In the genomic region with DNA sequence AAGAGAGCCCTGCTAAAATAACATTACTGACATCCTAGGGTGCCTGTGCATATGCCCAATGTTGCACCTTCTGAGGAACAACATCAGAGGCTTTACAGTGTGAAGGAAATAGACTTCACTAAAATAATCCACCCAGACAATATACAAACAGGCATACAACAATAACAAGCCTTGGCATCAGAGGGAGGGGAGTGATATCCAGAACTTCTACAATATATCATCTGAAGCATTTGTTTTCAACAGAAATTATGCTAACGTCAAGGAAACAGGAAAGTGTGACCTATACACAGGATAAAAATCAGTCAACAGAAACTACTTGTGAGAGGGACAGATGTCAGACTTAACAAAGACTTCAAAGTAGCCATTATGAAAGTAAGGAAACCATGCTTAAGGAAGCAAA, we compare ENCODE assay signal across 19 cellular contexts.
A peak's percentile ranks its signal among the peaks of the same experiment; 100 is the strongest.
DNase-seq lines count a peak whose midpoint lies in the region; TF ChIP-seq lines count a peak whose summit lies in the region.
"Had no signal": no experiment of that assay in that cellular context is flagged by ENCODE, and none has a peak within 500 bp of the region (broad histone marks: within the 10 kb centered on the region; RNA-seq: fewer than 3 reads in every experiment).

No MANE protein-coding gene starts in this region.

- H3K4me3 ChIP-seq in BLaER1: no peak overlapping the region
- no peak overlapping the region for H3K4me3 ChIP-seq in Loucy (ENCODE audit: low read length, poor library complexity, severe bottlenecking)
- H3K4me3 ChIP-seq: BLaER1 treated with 17β-estradiol and CSF1 and Interleukin-3, amounts not matched to agents 10 nM and 100 nM had no signal

- H3K79me2 ChIP-seq in Loucy (ENCODE audit: insufficient read depth, low read length): no peaks in the 10 kb centered on the region

- 0 out of 2 replicates have a peak overlapping the region, but pooled peaks have one; percentile 1 for H3K27ac ChIP-seq in BLaER1
- H3K27ac ChIP-seq: BLaER1 treated with 17β-estradiol and CSF1 and Interleukin-3, amounts not matched to agents 10 nM and 100 nM; C4-2B had no signal

- H3K9me2 ChIP-seq in Loucy (replicated peaks; ENCODE audit: low read depth, low read length): no peaks in the 10 kb centered on the region

- H3K4me2 ChIP-seq in BLaER1 (peak overlapping the region; percentile 46), Loucy (ENCODE audit: low read depth, low read length, poor library complexity, severe bottlenecking) (no peak overlapping the region)

- H3K9me3 Mint-ChIP-seq in immature natural killer cell: no peaks in the 10 kb centered on the region
- H3K9me3 Mint-ChIP-seq in activated naive CD4-positive, alpha-beta T cell treated with anti-CD3 and anti-CD28 coated beads for 36 hours: no peaks in the 10 kb centered on the region
- H3K9me3 Mint-ChIP-seq: CD8-positive, alpha-beta T cell had no signal

- H3K27me3 ChIP-seq in BLaER1 (no peaks in the 10 kb centered on the region), Loucy (ENCODE audit: insufficient read depth, low read length, poor library complexity, severe bottlenecking) (no peaks in the 10 kb centered on the region)
- H3K27me3 ChIP-seq: BE2C; BLaER1 treated with 17β-estradiol and CSF1 and Interleukin-3, amounts not matched to agents 10 nM and 100 nM had no signal

- no peak overlapping the region for H3K4me3 Mint-ChIP-seq in immature natural killer cell
- H3K4me3 Mint-ChIP-seq in activated naive CD4-positive, alpha-beta T cell treated with anti-CD3 and anti-CD28 coated beads for 36 hours: no peak overlapping the region
- H3K4me3 Mint-ChIP-seq: CD4-positive, alpha-beta T cell; CD8-positive, alpha-beta T cell had no signal

- TF ChIP-seq CTCF in Loucy (conservative IDR thresholded peaks at IDR 0.05; ENCODE audit: low read length): no peak

- no peaks in the 10 kb centered on the region for H3K27me3 Mint-ChIP-seq in immature natural killer cell (ENCODE audit: low read depth in 3 of 3)
- peaks cover 2% of the 10 kb centered on the region for H3K27me3 Mint-ChIP-seq in activated naive CD4-positive, alpha-beta T cell treated with anti-CD3 and anti-CD28 coated beads for 36 hours (ENCODE audit: low read depth)

- DNase-seq in dermis blood vessel endothelial cell: peak; percentile 42
- peak; percentile 12 for DNase-seq in glomerular endothelial cell (ENCODE audit: extremely low read depth, low read depth, low spot score)
- no peak for DNase-seq in immature natural killer cell
- no peak for DNase-seq in activated gamma-delta T cell treated with Interleukin-2 at 50 U/mL for 16 hours
- DNase-seq in NCI-H1930 (lab: John Stamatoyannopoulos, UW): no peak
- no peak for DNase-seq in activated naive CD4-positive, alpha-beta T cell treated with anti-CD3 and anti-CD28 coated beads for 36 hours
- DNase-seq: 8988T; ACHN; BE2C; Caco-2; Calu3; CD4-positive, alpha-beta T cell; CD8-positive, alpha-beta T cell; DMS79 treated with DMSO at 0.1 percent for 48 hours; GF-D8 had no signal

- H2AFZ ChIP-seq in Loucy (ENCODE audit: low read length): peak overlapping the region; percentile 67; the same call in 1 of the 2 replicates

- no peaks in the 10 kb centered on the region for H3K9me3 ChIP-seq in BLaER1
- no peaks in the 10 kb centered on the region for H3K9me3 ChIP-seq in Loucy (ENCODE audit: insufficient read depth, low read depth, low read length)
- H3K9me3 ChIP-seq: BE2C, Caco-2 had no signal

- intact Hi-C loops in activated naive CD4-positive, alpha-beta T cell treated with anti-CD3 and anti-CD28 coated beads for 36 hours (cut with micrococcal nuclease): no loop called here

- H3K36me3 ChIP-seq in BLaER1 (no peaks in the 10 kb centered on the region), Loucy (ENCODE audit: insufficient read depth, low read length) (no peaks in the 10 kb centered on the region)
- H3K36me3 ChIP-seq: BE2C; BLaER1 treated with 17β-estradiol and CSF1 and Interleukin-3, amounts not matched to agents 10 nM and 100 nM had no signal

- H3K36me3 Mint-ChIP-seq in immature natural killer cell: no peaks in the 10 kb centered on the region
- no peaks in the 10 kb centered on the region for H3K36me3 Mint-ChIP-seq in activated naive CD4-positive, alpha-beta T cell treated with anti-CD3 and anti-CD28 coated beads for 36 hours (ENCODE audit: low read depth)
- H3K36me3 Mint-ChIP-seq: CD8-positive, alpha-beta T cell had no signal

- H4K20me1 ChIP-seq in BLaER1 (no peaks in the 10 kb centered on the region), Loucy (ENCODE audit: insufficient read depth, low read length, poor library complexity, severe bottlenecking) (no peaks in the 10 kb centered on the region)
- H4K20me1 ChIP-seq: BLaER1 treated with 17β-estradiol and CSF1 and Interleukin-3, amounts not matched to agents 10 nM and 100 nM had no signal

- peaks cover 12% of the 10 kb centered on the region for H3K4me1 ChIP-seq in BLaER1
- peaks cover 6% of the 10 kb centered on the region for H3K4me1 ChIP-seq in Loucy (ENCODE audit: insufficient read depth, low read length, poor library complexity, severe bottlenecking)
- H3K4me1 ChIP-seq: BE2C, Caco-2 had no signal

- no peak overlapping the region for H3K27ac Mint-ChIP-seq in immature natural killer cell
- no peak overlapping the region for H3K27ac Mint-ChIP-seq in activated naive CD4-positive, alpha-beta T cell treated with anti-CD3 and anti-CD28 coated beads for 36 hours
- H3K27ac Mint-ChIP-seq: CD4-positive, alpha-beta T cell; CD8-positive, alpha-beta T cell had no signal

- H3K9ac ChIP-seq in BLaER1: no peak overlapping the region
- no peak overlapping the region for H3K9ac ChIP-seq in Loucy (ENCODE audit: low read depth, low read length, poor library complexity, severe bottlenecking)
- H3K9ac ChIP-seq: BLaER1 treated with 17β-estradiol and CSF1 and Interleukin-3, amounts not matched to agents 10 nM and 100 nM had no signal

- CTCF ChIA-PET in activated naive CD4-positive, alpha-beta T cell treated with anti-CD3 and anti-CD28 coated beads for 36 hours (lab: Charles Lee): no interaction called here

- no peaks in the 10 kb centered on the region for H3F3A ChIP-seq in Loucy (ENCODE audit: low read depth)

- H3K4me1 Mint-ChIP-seq in immature natural killer cell: no peaks in the 10 kb centered on the region
- no peaks in the 10 kb centered on the region for H3K4me1 Mint-ChIP-seq in activated naive CD4-positive, alpha-beta T cell treated with anti-CD3 and anti-CD28 coated beads for 36 hours (ENCODE audit: low read depth)

Comparison
In these comparisons a context has a peak if more than half of its experiments do, and no peak if none do; other contexts are left out.
1. DNase-seq: peak in dermis blood vessel endothelial cell (single experiment) and glomerular endothelial cell (single experiment); none in immature natural killer cell (0 of 3), activated gamma-delta T cell treated with Interleukin-2 at 50 U/mL for 16 hours (single experiment), NCI-H1930 (0 of 2) and activated naive CD4-positive, alpha-beta T cell treated with anti-CD3 and anti-CD28 coated beads for 36 hours (single experiment).